23 cellular contexts compared by ENCODE assay signal in the genomic region with DNA sequence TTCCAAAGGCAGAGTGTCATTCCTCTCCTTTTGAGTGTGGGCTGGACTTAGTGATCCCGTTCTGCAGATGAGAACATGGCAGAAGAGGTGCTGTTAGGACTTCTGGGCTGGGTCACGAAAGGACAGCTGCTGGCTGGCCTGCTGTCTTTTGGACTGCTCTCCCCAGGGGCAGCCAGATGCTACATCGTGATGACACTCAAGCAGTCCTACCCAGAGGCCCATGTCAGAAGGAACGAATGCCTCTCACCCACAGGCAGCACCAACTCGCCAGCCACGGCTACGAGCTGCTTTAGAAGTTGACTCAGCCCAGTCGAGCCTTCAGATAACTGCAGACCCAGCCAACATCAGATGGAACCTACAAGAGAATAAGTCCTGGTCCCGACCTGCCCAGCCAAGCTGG.
"Had no signal": no experiment of that assay in that cellular context is flagged by ENCODE, and none has a peak within 500 bp of the region (broad histone marks: within the 10 kb centered on the region; RNA-seq: fewer than 3 reads in every experiment).

No MANE protein-coding gene starts in this region.

- H3K4me3 ChIP-seq: left ventricle myocardium inferior, lung, pancreas, prostate gland, spleen, tibial nerve, uterus had no signal

- H3K4me1 ChIP-seq: left ventricle myocardium inferior, pancreas, prostate gland, spleen, tibial nerve, uterus had no signal

- H3K36me3 Mint-ChIP-seq: mesothelial cell of epicardium; naive thymus-derived CD4-positive, alpha-beta T cell; natural killer cell treated with Interleukin-12 subunit alpha and Interleukin-12 subunit beta and Interleukin-15 and Interleukin-18, amount 100 ng/mL, for 72 hours; stimulated activated effector memory CD8-positive, alpha-beta T cell treated with anti-CD3 and anti-CD28 coated beads, Interleukin-12 subunit alpha, Interleukin-12 subunit beta, amount 100 ng/mL, for 72 hours; type B pancreatic cell had no signal

- H3K9me3 Mint-ChIP-seq: mesothelial cell of epicardium; natural killer cell treated with Interleukin-12 subunit alpha and Interleukin-12 subunit beta and Interleukin-15 and Interleukin-18, amount 100 ng/mL, for 72 hours; stimulated activated effector memory CD8-positive, alpha-beta T cell treated with anti-CD3 and anti-CD28 coated beads, Interleukin-12 subunit alpha, Interleukin-12 subunit beta, amount 100 ng/mL, for 72 hours; stimulated activated naive CD8-positive, alpha-beta T cell treated with anti-CD3 and anti-CD28 coated beads, Interleukin-15, Interleukin-2, amounts not matched to agents 100 ng/mL and 50 ng/mL, for 24 hours; type B pancreatic cell had no signal

- H3K9me3 ChIP-seq: left ventricle myocardium inferior, pancreas, prostate gland, spleen, tibial nerve, uterus had no signal

- ATAC-seq: naive thymus-derived CD4-positive, alpha-beta T cell; sciatic nerve; stimulated activated effector memory CD8-positive, alpha-beta T cell treated with anti-CD3 and anti-CD28 coated beads, Interleukin-12 subunit alpha, Interleukin-12 subunit beta, amount 100 ng/mL, for 72 hours had no signal

- DNase-seq: hypothalamus; left ventricle myocardium inferior; mesendoderm; naive thymus-derived CD4-positive, alpha-beta T cell; nucleus accumbens; posterior cingulate gyrus; right cardiac atrium; small intestine; spleen; stimulated activated CD4-positive, alpha-beta T cell treated with anti-CD3 and anti-CD28 coated beads, Interleukin-4, amount 100 ng/mL, for 24 hours; stimulated activated naive CD4-positive, alpha-beta T cell; substantia nigra; uterus had no signal

- H3K4me3 Mint-ChIP-seq: mesothelial cell of epicardium; naive thymus-derived CD4-positive, alpha-beta T cell; natural killer cell treated with Interleukin-12 subunit alpha and Interleukin-12 subunit beta and Interleukin-15 and Interleukin-18, amount 100 ng/mL, for 72 hours; stimulated activated effector memory CD8-positive, alpha-beta T cell treated with anti-CD3 and anti-CD28 coated beads, Interleukin-12 subunit alpha, Interleukin-12 subunit beta, amount 100 ng/mL, for 72 hours; stimulated activated naive CD8-positive, alpha-beta T cell treated with anti-CD3 and anti-CD28 coated beads, Interleukin-15, Interleukin-2, amounts not matched to agents 100 ng/mL and 50 ng/mL, for 24 hours; type B pancreatic cell had no signal

- H3K27ac ChIP-seq: left ventricle myocardium inferior, pancreas, prostate gland, spleen, tibial nerve, uterus had no signal

- H3K27me3 ChIP-seq: pancreas, tibial nerve, uterus had no signal

- H3K27ac Mint-ChIP-seq: mesothelial cell of epicardium; naive thymus-derived CD4-positive, alpha-beta T cell; natural killer cell treated with Interleukin-12 subunit alpha and Interleukin-12 subunit beta and Interleukin-15 and Interleukin-18, amount 100 ng/mL, for 72 hours; stimulated activated effector memory CD8-positive, alpha-beta T cell treated with anti-CD3 and anti-CD28 coated beads, Interleukin-12 subunit alpha, Interleukin-12 subunit beta, amount 100 ng/mL, for 72 hours; stimulated activated naive CD8-positive, alpha-beta T cell treated with anti-CD3 and anti-CD28 coated beads, Interleukin-15, Interleukin-2, amounts not matched to agents 100 ng/mL and 50 ng/mL, for 24 hours; type B pancreatic cell had no signal

- H3K36me3 ChIP-seq: left ventricle myocardium inferior, pancreas, prostate gland, spleen, tibial nerve, uterus had no signal

- H3K4me1 Mint-ChIP-seq: mesothelial cell of epicardium; stimulated activated effector memory CD8-positive, alpha-beta T cell treated with anti-CD3 and anti-CD28 coated beads, Interleukin-12 subunit alpha, Interleukin-12 subunit beta, amount 100 ng/mL, for 72 hours had no signal
